Comparison of ENCODE assay signal across 1 cellular context in the genomic region with DNA sequence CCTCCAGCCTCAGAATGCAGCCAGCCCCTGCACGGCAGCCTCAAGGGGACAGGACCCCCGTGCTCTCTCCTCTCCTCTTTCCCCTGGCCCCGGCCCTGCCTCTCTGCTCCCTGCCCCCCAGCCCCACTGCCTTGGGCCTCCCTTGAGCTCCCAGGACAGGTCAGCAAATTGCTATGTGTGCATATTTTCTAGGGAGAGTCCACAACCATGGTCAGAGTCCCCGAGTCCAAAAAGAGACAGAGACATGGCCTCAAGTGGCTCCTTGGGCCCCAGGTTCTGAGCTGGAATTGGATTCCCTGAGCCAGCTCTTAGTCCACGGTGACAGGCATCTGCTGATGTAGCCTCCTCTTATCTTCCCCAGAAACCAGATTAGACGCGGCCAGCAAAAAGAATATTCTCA.
TF ChIP-seq lines count a peak whose summit lies in the region.

No MANE protein-coding gene starts in this region.

TF ChIP-seq in K562, 482 proteins besides CTCF, POLR2A, EP300 and RAD21 (continued from another document):
- TF ChIP-seq, protein P1, sequence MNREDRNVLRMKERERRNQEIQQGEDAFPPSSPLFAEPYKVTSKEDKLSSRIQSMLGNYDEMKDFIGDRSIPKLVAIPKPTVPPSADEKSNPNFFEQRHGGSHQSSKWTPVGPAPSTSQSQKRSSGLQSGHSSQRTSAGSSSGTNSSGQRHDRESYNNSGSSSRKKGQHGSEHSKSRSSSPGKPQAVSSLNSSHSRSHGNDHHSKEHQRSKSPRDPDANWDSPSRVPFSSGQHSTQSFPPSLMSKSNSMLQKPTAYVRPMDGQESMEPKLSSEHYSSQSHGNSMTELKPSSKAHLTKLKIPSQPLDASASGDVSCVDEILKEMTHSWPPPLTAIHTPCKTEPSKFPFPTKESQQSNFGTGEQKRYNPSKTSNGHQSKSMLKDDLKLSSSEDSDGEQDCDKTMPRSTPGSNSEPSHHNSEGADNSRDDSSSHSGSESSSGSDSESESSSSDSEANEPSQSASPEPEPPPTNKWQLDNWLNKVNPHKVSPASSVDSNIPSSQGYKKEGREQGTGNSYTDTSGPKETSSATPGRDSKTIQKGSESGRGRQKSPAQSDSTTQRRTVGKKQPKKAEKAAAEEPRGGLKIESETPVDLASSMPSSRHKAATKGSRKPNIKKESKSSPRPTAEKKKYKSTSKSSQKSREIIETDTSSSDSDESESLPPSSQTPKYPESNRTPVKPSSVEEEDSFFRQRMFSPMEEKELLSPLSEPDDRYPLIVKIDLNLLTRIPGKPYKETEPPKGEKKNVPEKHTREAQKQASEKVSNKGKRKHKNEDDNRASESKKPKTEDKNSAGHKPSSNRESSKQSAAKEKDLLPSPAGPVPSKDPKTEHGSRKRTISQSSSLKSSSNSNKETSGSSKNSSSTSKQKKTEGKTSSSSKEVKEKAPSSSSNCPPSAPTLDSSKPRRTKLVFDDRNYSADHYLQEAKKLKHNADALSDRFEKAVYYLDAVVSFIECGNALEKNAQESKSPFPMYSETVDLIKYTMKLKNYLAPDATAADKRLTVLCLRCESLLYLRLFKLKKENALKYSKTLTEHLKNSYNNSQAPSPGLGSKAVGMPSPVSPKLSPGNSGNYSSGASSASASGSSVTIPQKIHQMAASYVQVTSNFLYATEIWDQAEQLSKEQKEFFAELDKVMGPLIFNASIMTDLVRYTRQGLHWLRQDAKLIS (CRISPR knock-in tag; IDR thresholded peaks at IDR 0.05): no peak
- TF ChIP-seq MAFF (IDR thresholded peaks at IDR 0.05; ENCODE audit: low read length): peak; percentile 8; the same call in 1 of the 2 replicates
- TF ChIP-seq ZNF134 (CRISPR knock-in tag; conservative IDR thresholded peaks at IDR 0.05): no peak
- peak; percentile 76 for TF ChIP-seq ZNF316 (IDR thresholded peaks at IDR 0.05)
